16 cellular contexts compared by ENCODE assay signal in genomic region chr2:18047114-18047695, GRCh38.
DNase-seq lines count a peak whose midpoint lies in the region; ATAC-seq and TF ChIP-seq lines count a peak whose summit lies in the region.
"Had no signal": no experiment of that assay in that cellular context is flagged by ENCODE, and none has a peak within 500 bp of the region (broad histone marks: within the 10 kb centered on the region; RNA-seq: fewer than 3 reads in every experiment).

No MANE protein-coding gene starts in this region.

- peaks cover 0 to 5% of the 10 kb centered on the region in 2 donors for H3K9me3 Mint-ChIP-seq in stimulated activated naive CD8-positive, alpha-beta T cell treated with anti-CD3 and anti-CD28 coated beads, Interleukin-15, amount 100 ng/mL, for 72 hours
- H3K9me3 Mint-ChIP-seq in progenitor cell of endocrine pancreas (ENCODE audit: low read depth): no peaks in the 10 kb centered on the region
- H3K9me3 Mint-ChIP-seq: activated CD4-positive, alpha-beta memory T cell treated with anti-CD3 and anti-CD28 coated beads for 36 hours; activated T-helper 1 cell treated with anti-CD3 and anti-CD28 coated beads, Interleukin-12 subunit alpha, Interleukin-12 subunit beta, Interleukin-2, Interleukin-4 antibody, amounts not matched to agents 30 ng/mL and 10 ng/mL and 1 ng/mL, durations not matched to agents 14 hours and 24 hours and 36 hours had no signal

- H3K27ac ChIP-seq in osteoblast (ENCODE audit: low read depth, low read length): no peak overlapping the region
- H3K27ac ChIP-seq: adrenal gland, Peyer's patch, tibial nerve had no signal

- H2AFZ ChIP-seq in osteoblast (ENCODE audit: low read length): no peak overlapping the region

- no peak overlapping the region for H3K4me3 Mint-ChIP-seq in stimulated activated naive CD8-positive, alpha-beta T cell treated with anti-CD3 and anti-CD28 coated beads, Interleukin-15, amount 100 ng/mL, for 72 hours
- H3K4me3 Mint-ChIP-seq in progenitor cell of endocrine pancreas (ENCODE audit: low read depth): no peak overlapping the region
- H3K4me3 Mint-ChIP-seq: activated CD4-positive, alpha-beta memory T cell treated with anti-CD3 and anti-CD28 coated beads for 36 hours; activated T-helper 1 cell treated with anti-CD3 and anti-CD28 coated beads, Interleukin-12 subunit alpha, Interleukin-12 subunit beta, Interleukin-2, Interleukin-4 antibody, amounts not matched to agents 30 ng/mL and 10 ng/mL and 1 ng/mL, durations not matched to agents 14 hours and 24 hours and 36 hours; naive thymus-derived CD8-positive, alpha-beta T cell had no signal

- no peaks in the 10 kb centered on the region for H3K36me3 Mint-ChIP-seq in progenitor cell of endocrine pancreas (ENCODE audit: insufficient read depth)
- H3K36me3 Mint-ChIP-seq: activated CD4-positive, alpha-beta memory T cell treated with anti-CD3 and anti-CD28 coated beads for 36 hours; naive thymus-derived CD8-positive, alpha-beta T cell had no signal

- no peaks in the 10 kb centered on the region for H3K36me3 ChIP-seq in osteoblast (ENCODE audit: insufficient read depth, low read length)
- H3K36me3 ChIP-seq: adrenal gland, Peyer's patch, tibial nerve had no signal

- no peaks in the 10 kb centered on the region for H3K9me3 ChIP-seq in osteoblast (ENCODE audit: low read depth, low read length)
- H3K9me3 ChIP-seq: adrenal gland, Peyer's patch, tibial nerve had no signal

- no peak overlapping the region for H3K4me3 ChIP-seq in fibroblast of the aortic adventitia (ENCODE audit: low read depth, low read length)
- H3K4me3 ChIP-seq in osteoblast (ENCODE audit: insufficient read depth, low read length): no peak overlapping the region
- H3K4me3 ChIP-seq: adrenal gland, Peyer's patch, tibial nerve had no signal

- ATAC-seq in stimulated activated naive CD8-positive, alpha-beta T cell treated with anti-CD3 and anti-CD28 coated beads, Interleukin-15, amount 100 ng/mL, for 72 hours: no peak
- ATAC-seq in HG02840 (IDR thresholded peaks at IDR 0.05; ENCODE audit: low FRiP score, unreplicated experiment): no peak
- ATAC-seq: naive thymus-derived CD8-positive, alpha-beta T cell had no signal

- peak overlapping the region in 1 of 2 donors; percentile 71 for H3K27ac Mint-ChIP-seq in stimulated activated naive CD8-positive, alpha-beta T cell treated with anti-CD3 and anti-CD28 coated beads, Interleukin-15, amount 100 ng/mL, for 72 hours
- H3K27ac Mint-ChIP-seq in progenitor cell of endocrine pancreas: no peak overlapping the region
- H3K27ac Mint-ChIP-seq: activated CD4-positive, alpha-beta memory T cell treated with anti-CD3 and anti-CD28 coated beads for 36 hours; activated T-helper 1 cell treated with anti-CD3 and anti-CD28 coated beads, Interleukin-12 subunit alpha, Interleukin-12 subunit beta, Interleukin-2, Interleukin-4 antibody, amounts not matched to agents 30 ng/mL and 10 ng/mL and 1 ng/mL, durations not matched to agents 14 hours and 24 hours and 36 hours; naive thymus-derived CD8-positive, alpha-beta T cell had no signal

- no peaks in the 10 kb centered on the region for H3K27me3 ChIP-seq in osteoblast (ENCODE audit: insufficient read depth, low read length)
- H3K27me3 ChIP-seq: adrenal gland, Peyer's patch, tibial nerve had no signal

- H3K27me3 Mint-ChIP-seq in stimulated activated naive CD8-positive, alpha-beta T cell treated with anti-CD3 and anti-CD28 coated beads, Interleukin-15, amount 100 ng/mL, for 72 hours: no peaks in the 10 kb centered on the region
- H3K27me3 Mint-ChIP-seq in progenitor cell of endocrine pancreas: peaks cover 2% of the 10 kb centered on the region
- H3K27me3 Mint-ChIP-seq: activated CD4-positive, alpha-beta memory T cell treated with anti-CD3 and anti-CD28 coated beads for 36 hours had no signal

- no peaks in the 10 kb centered on the region for H4K20me1 ChIP-seq in osteoblast (ENCODE audit: insufficient read depth, low read length)

- TF ChIP-seq CTCF in fibroblast of the aortic adventitia (IDR thresholded peaks at IDR 0.05; ENCODE audit: insufficient read depth, low read length): no peak
- no peak for TF ChIP-seq CTCF in osteoblast (IDR thresholded peaks at IDR 0.05; ENCODE audit: extremely low read depth, low read depth, low read length)
- no peak for TF ChIP-seq CTCF in progenitor cell of endocrine pancreas (IDR thresholded peaks at IDR 0.05; ENCODE audit: unreplicated experiment)

- H3K4me1 ChIP-seq in osteoblast (ENCODE audit: insufficient read depth, low read length): no peaks in the 10 kb centered on the region
- H3K4me1 ChIP-seq: adrenal gland, Peyer's patch had no signal

- no peaks in the 10 kb centered on the region for H3K79me2 ChIP-seq in osteoblast (ENCODE audit: insufficient read depth, low read length)

- H3K4me2 ChIP-seq in osteoblast (ENCODE audit: insufficient read depth, low read length): no peak overlapping the region

- peak; percentile 1 for DNase-seq in ELR (ENCODE audit: low read depth)
- DNase-seq in RPMI8226: peak; percentile 7
- peak; percentile 13 for DNase-seq in fibroblast of the aortic adventitia (ENCODE audit: low read depth)
- DNase-seq in osteoblast (ENCODE audit: insufficient read length, low spot score, missing footprints): peak; percentile 22
- no peak for DNase-seq in stimulated activated naive CD8-positive, alpha-beta T cell treated with anti-CD3 and anti-CD28 coated beads, Interleukin-15, amount 100 ng/mL, for 72 hours
- no peak for DNase-seq in UCSD-AML1 (lab: John Stamatoyannopoulos, UW; ENCODE audit: unreplicated experiment)
- no peak for DNase-seq in progenitor cell of endocrine pancreas (ENCODE audit: low spot score, unreplicated experiment)
- DNase-seq: activated CD4-positive, alpha-beta memory T cell treated with anti-CD3 and anti-CD28 coated beads for 36 hours; naive thymus-derived CD8-positive, alpha-beta T cell; NCI-H526 treated with DMSO at 0.1 percent for 48 hours; Peyer's patch; stimulated activated CD4-positive, alpha-beta T cell treated with anti-CD3 and anti-CD28 coated beads, Interleukin-4, amount 100 ng/mL, for 1 hour had no signal

- H3K4me1 Mint-ChIP-seq in stimulated activated naive CD8-positive, alpha-beta T cell treated with anti-CD3 and anti-CD28 coated beads, Interleukin-15, amount 100 ng/mL, for 72 hours: no peaks in the 10 kb centered on the region
- peaks cover 2% of the 10 kb centered on the region for H3K4me1 Mint-ChIP-seq in progenitor cell of endocrine pancreas (ENCODE audit: low read depth)
- H3K4me1 Mint-ChIP-seq: naive thymus-derived CD8-positive, alpha-beta T cell had no signal

Comparison
In these comparisons a context has a peak if more than half of its experiments do, and no peak if none do; other contexts are left out.
1. DNase-seq: peak in ELR (single experiment), RPMI8226 (single experiment), fibroblast of the aortic adventitia (single experiment) and osteoblast (single experiment); none in stimulated activated naive CD8-positive, alpha-beta T cell treated with anti-CD3 and anti-CD28 coated beads, Interleukin-15, amount 100 ng/mL, for 72 hours (0 of 2), UCSD-AML1 (single experiment) and progenitor cell of endocrine pancreas (single experiment).